ENCODE assay signal across 1 cellular context in the genomic region with DNA sequence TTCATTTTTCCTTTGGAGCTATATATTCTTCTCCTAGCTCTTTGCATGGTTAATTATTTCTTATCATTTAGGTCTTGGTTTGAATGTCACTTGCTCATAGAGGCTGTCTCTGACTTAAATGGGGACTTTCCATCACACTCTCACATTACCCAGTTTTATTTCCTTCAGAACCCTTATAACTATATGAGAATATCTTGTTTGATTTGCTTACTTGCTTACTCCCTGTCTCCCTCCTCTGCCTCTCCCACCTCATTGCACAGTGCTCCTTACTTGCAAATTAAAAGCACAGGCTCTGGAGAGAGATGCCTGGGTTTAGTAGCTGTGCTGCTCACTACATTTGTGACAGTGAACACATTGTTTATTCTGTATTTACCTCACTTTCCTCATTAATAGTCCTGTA.
TF ChIP-seq lines count a peak whose summit lies in the region.

No MANE protein-coding gene starts in this region.

TF ChIP-seq in SK-N-SH, 30 proteins besides CTCF, POLR2A, EP300 and RAD21 (continued from another document):
- no peak for TF ChIP-seq MXI1 (IDR thresholded peaks at IDR 0.05; ENCODE audit: low read depth, low read length)
- TF ChIP-seq, protein P1, sequence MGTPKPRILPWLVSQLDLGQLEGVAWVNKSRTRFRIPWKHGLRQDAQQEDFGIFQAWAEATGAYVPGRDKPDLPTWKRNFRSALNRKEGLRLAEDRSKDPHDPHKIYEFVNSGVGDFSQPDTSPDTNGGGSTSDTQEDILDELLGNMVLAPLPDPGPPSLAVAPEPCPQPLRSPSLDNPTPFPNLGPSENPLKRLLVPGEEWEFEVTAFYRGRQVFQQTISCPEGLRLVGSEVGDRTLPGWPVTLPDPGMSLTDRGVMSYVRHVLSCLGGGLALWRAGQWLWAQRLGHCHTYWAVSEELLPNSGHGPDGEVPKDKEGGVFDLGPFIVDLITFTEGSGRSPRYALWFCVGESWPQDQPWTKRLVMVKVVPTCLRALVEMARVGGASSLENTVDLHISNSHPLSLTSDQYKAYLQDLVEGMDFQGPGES (IDR thresholded peaks at IDR 0.05; ENCODE audit: low read depth, low read length): no peak
- TF ChIP-seq JUND (IDR thresholded peaks at IDR 0.05): no peak
- no peak for TF ChIP-seq POLR2AphosphoS5 (IDR thresholded peaks at IDR 0.05; ENCODE audit: low read depth, low read length)
- TF ChIP-seq SMC3 (IDR thresholded peaks at IDR 0.05; ENCODE audit: low read depth, low read length): no peak
- TF ChIP-seq, protein P2, sequence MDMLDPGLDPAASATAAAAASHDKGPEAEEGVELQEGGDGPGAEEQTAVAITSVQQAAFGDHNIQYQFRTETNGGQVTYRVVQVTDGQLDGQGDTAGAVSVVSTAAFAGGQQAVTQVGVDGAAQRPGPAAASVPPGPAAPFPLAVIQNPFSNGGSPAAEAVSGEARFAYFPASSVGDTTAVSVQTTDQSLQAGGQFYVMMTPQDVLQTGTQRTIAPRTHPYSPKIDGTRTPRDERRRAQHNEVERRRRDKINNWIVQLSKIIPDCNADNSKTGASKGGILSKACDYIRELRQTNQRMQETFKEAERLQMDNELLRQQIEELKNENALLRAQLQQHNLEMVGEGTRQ (IDR thresholded peaks at IDR 0.05; ENCODE audit: borderline replicate concordance, low read depth, low read length): no peak
- TF ChIP-seq TAF1 (IDR thresholded peaks at IDR 0.05; ENCODE audit: borderline replicate concordance, low read depth, low read length): no peak
TF ChIP-seq in SK-N-SH: peak in this region for 0.
